Comparison of ENCODE assay signal across 1 cellular context in genomic region chr7:39700932-39701331, GRCh38.
TF ChIP-seq lines count a peak whose summit lies in the region.

No MANE protein-coding gene starts in this region.

TF ChIP-seq in GM23338, 12 proteins besides CTCF, POLR2A, EP300 and RAD21 (continued from another document):
- no peak for TF ChIP-seq ZNF462 (CRISPR knock-in tag; IDR thresholded peaks at IDR 0.05)
- TF ChIP-seq CREB1 (CRISPR knock-in tag; IDR thresholded peaks at IDR 0.05; ENCODE audit: low read depth) = no peak
TF ChIP-seq in GM23338: peak in this region for 0.
